In the genomic region with DNA sequence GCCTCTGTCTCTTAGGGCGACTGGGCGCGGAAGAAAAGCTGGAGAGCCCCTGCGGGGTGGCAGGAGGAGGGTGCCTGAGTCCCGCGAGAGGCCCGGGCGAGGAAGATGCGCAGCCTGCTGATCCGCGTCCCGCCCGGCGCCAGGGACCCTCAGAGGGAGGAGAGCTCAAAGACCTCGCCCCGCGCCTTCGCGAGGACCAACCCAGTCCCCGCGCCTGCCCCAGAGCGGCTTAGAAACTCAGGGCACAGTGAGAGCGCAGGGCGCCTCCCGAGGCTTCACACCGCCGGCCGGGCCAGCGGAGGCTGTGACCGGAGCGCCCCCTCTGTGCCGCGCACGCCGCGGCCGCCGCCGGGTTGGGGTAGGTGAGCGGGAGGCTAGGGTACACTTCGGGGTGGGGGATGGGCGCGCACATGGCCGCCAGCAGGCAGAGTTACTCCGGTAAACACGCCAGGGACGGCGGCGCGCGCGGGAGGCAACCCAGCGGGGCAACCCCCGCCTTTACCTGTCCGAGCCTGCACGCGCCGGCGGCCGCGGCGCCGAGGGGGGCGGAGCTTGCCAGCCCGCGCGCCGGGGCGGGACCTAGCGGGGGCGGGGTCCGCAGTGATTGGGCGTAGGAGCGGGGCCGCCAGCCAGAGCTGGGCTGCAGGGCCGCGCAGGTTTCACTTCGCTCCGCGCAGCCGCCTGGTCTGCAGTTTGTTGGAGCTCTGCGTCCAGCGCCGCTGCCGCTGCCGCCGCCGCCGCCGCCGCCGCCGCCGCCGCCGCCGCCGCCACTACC, we compare ENCODE assay signal across 8 cellular contexts. TPM values are rescaled to one million over a fixed set of nuclear protein-coding genes. Genes with fewer than 3 reads are reported as not detected.
DNase-seq lines count a peak whose midpoint lies in the region; ATAC-seq and TF ChIP-seq lines count a peak whose summit lies in the region.

A gene with protein sequence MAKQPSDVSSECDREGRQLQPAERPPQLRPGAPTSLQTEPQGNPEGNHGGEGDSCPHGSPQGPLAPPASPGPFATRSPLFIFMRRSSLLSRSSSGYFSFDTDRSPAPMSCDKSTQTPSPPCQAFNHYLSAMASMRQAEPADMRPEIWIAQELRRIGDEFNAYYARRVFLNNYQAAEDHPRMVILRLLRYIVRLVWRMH (plus strand): TSS at position 662 of the 775 bp plus-strand sequence. CDS start 2,832 bp downstream, outside the sequence.

- H3K4me3 Mint-ChIP-seq in IgD-negative memory B cell: peak within 1 kb of the TSS; percentile 94 to 98 (median 98)

- DNase-seq in DMS114 treated with DMSO at 0.1 percent for 48 hours (lab: John Stamatoyannopoulos, UW; ENCODE audit: unreplicated experiment): peak; percentile 38
- DNase-seq in OCI-M1 (lab: John Stamatoyannopoulos, UW): peak; percentile 93
- peak; percentile 82 for DNase-seq in activated T-cell treated with anti-CD3 and anti-CD28 coated beads for 1 hour (ENCODE audit: low read depth)
- DNase-seq in epithelial cell of proximal tubule (ENCODE audit: low read depth): no peak
- peak; percentile 91 for DNase-seq in stimulated activated CD8-positive, alpha-beta memory T cell treated with anti-CD3 and anti-CD28 coated beads, Interleukin-4, amount 100 ng/mL, for 48 hours

- TF ChIP-seq CTCF in epithelial cell of proximal tubule (conservative IDR thresholded peaks at IDR 0.05; ENCODE audit: low read depth, low read length): peak; percentile 39

- H3K4me1 ChIP-seq in mucosa of stomach (ENCODE audit: control insufficient read depth, insufficient read depth, low read length): peaks cover 43% of the 10 kb centered on the region

- H3K9me3 Mint-ChIP-seq in IgD-negative memory B cell: no peaks in the 10 kb centered on the region

- H3K36me3 ChIP-seq in mucosa of stomach (ENCODE audit: control insufficient read depth, insufficient read depth, low read length): no peaks in the 10 kb centered on the region

- peaks cover 25 to 40% (median 25%) of the 10 kb centered on the region in 3 donors for H3K4me1 Mint-ChIP-seq in IgD-negative memory B cell

- no peaks in the 10 kb centered on the region for H3K9me3 ChIP-seq in mucosa of stomach (ENCODE audit: control insufficient read depth, low read length)

- H3K27me3 Mint-ChIP-seq in IgD-negative memory B cell: peaks cover 36% of the 10 kb centered on the region

- H3K9ac ChIP-seq in mucosa of stomach (ENCODE audit: low read length): peak within 1 kb of the TSS; percentile 78

- ATAC-seq in GM21528 (IDR thresholded peaks at IDR 0.05; ENCODE audit: low FRiP score, unreplicated experiment): peak; percentile 62

- H3K27me3 ChIP-seq in mucosa of stomach (ENCODE audit: control insufficient read depth, insufficient read depth, low read length): peaks cover 46% of the 10 kb centered on the region

- peak within 1 kb of the TSS; percentile 84 for H3K4me3 ChIP-seq in epithelial cell of proximal tubule (ENCODE audit: low read depth, low read length)
- peak within 1 kb of the TSS; percentile 82 for H3K4me3 ChIP-seq in mucosa of stomach (ENCODE audit: low read length)

- H3K36me3 Mint-ChIP-seq in IgD-negative memory B cell: peaks cover 2% of the 10 kb centered on the region

- peak within 1 kb of the TSS; percentile 90 to 97 (median 92) for H3K27ac Mint-ChIP-seq in IgD-negative memory B cell

RNA-seq across cellular contexts. Expression of the gene that starts here (rescaled TPM):
- 22.3 TPM for polyA plus RNA-seq in IgD-negative memory B cell
- 3.5 and 4.1 TPM in 2 replicates for total RNA-seq in epithelial cell of proximal tubule
